In genomic region chr9:109010676-109011655, GRCh38 we compare ENCODE assay signal across 8 cellular contexts. TPM values are rescaled to one million over a fixed set of nuclear protein-coding genes. Genes with fewer than 3 reads are reported as not detected.
DNase-seq lines count a peak whose midpoint lies in the region; ATAC-seq and TF ChIP-seq lines count a peak whose summit lies in the region.

No MANE protein-coding gene starts in this region.

- H3K4me1 ChIP-seq in SK-N-SH (ENCODE audit: control insufficient read depth in 1 of 2, insufficient read depth in 2 of 2, low read depth in 1 of 2, low read length in 1 of 2) (peaks cover 13 to 22% of the 10 kb centered on the region in 2 experiments), adipocyte (ENCODE audit: control insufficient read depth, insufficient read depth, low read length) (peaks cover 39% of the 10 kb centered on the region)

- H4K20me1 ChIP-seq in SK-N-SH (ENCODE audit: insufficient read depth), result peaks cover 8% of the 10 kb centered on the region; the same call in 1 of the 2 replicates

- TF ChIP-seq EP300 in SK-N-SH (IDR thresholded peaks at IDR 0.05; ENCODE audit: borderline replicate concordance in 1 of 2, low read depth in 1 of 2, low read length in 1 of 2), result no peak

- H3K27me3 ChIP-seq in SK-N-SH (ENCODE audit: insufficient read depth) (no peaks in the 10 kb centered on the region), adipocyte (replicated peaks; ENCODE audit: control insufficient read depth, insufficient read depth, low read length) (no peaks in the 10 kb centered on the region)

- H3K4me2 ChIP-seq in SK-N-SH, result peak overlapping the region; percentile 97

- no peak for TF ChIP-seq RAD21 in SK-N-SH (IDR thresholded peaks at IDR 0.05; ENCODE audit: low read length)

- peaks cover 61% of the 10 kb centered on the region for H3K79me2 ChIP-seq in SK-N-SH (ENCODE audit: insufficient read depth)

- no peak overlapping the region for H2AFZ ChIP-seq in SK-N-SH (ENCODE audit: low read depth)

- CTCF ChIA-PET in SK-N-SH (lab: Yijun Ruan, JAX), result interaction anchor here (0.7 to 1.7 kb wide), 3 partner anchors 20 to 57 kb away, joined by 3 to 7 read pairs (median 3); no protein-coding TSS in a partner anchor

- POLR2A ChIA-PET in SK-N-SH (lab: Yijun Ruan, JAX), result no interaction called here

- no peaks in the 10 kb centered on the region for H3K9me2 ChIP-seq in SK-N-SH

- 0 out of 4 replicates have a peak overlapping the region, but pooled peaks of 1 of the 2 experiments have one; percentile 82 for H3K4me3 ChIP-seq in SK-N-SH (ENCODE audit: low read depth in 2 of 2, low read length in 1 of 2)
- peak overlapping the region; percentile 91 for H3K4me3 ChIP-seq in adipocyte (ENCODE audit: low read length)

- peak; percentile 33 for ATAC-seq in HG03060 (IDR thresholded peaks at IDR 0.05; ENCODE audit: low read depth, unreplicated experiment)

- H3K36me3 ChIP-seq in SK-N-SH (replicated peaks in 1 of 2; ENCODE audit: control insufficient read depth in 1 of 2, insufficient read depth in 2 of 2, low read length in 1 of 2) (peaks cover 4% of the 10 kb centered on the region in 2 experiments), adipocyte (ENCODE audit: control insufficient read depth, insufficient read depth, low read length, severe bottlenecking) (no peaks in the 10 kb centered on the region)

- peak; percentile 0 for DNase-seq in NCI-H146 (lab: John Stamatoyannopoulos, UW)
- no peak for DNase-seq in NCI-H146 treated with DMSO at 0.1 percent for 48 hours (lab: John Stamatoyannopoulos, UW; ENCODE audit: unreplicated experiment)
- no peak for DNase-seq in SK-N-SH
- DNase-seq in adipocyte (ENCODE audit: low read depth), result peak; percentile 83
- DNase-seq in kidney glomerular epithelial cell (lab: John Stamatoyannopoulos, UW), result peak; percentile 36
- peak; percentile 59 for DNase-seq in stimulated activated naive CD4-positive, alpha-beta T cell treated with Interleukin-2 at 50 U/mL for 16 hours (lab: John Stamatoyannopoulos, UW)
- DNase-seq in NCI-H1092 treated with DMSO at 0.1 percent for 48 hours (lab: John Stamatoyannopoulos, UW), result no peak

- no peak for TF ChIP-seq CTCF in SK-N-SH (IDR thresholded peaks at IDR 0.05)

- 44% methylated on average over 2 of the region's 2 CpGs for WGBS in SK-N-SH (ENCODE audit: low lambda C conversion rate)

- H3K9me3 ChIP-seq in SK-N-SH (no peaks in the 10 kb centered on the region), adipocyte (ENCODE audit: control insufficient read depth, low read length) (no peaks in the 10 kb centered on the region)

- peak overlapping the region in 1 of 2 experiments; percentile 91; a peak in 3 of 4 replicates for H3K27ac ChIP-seq in SK-N-SH (ENCODE audit: low read depth in 2 of 2, low read length in 1 of 2)

- H3K9ac ChIP-seq in SK-N-SH (peak overlapping the region; percentile 91; the same call in 1 of the 2 replicates), adipocyte (ENCODE audit: low read length) (peak overlapping the region; percentile 91)

- peaks cover 37% of the 10 kb centered on the region for H3F3A ChIP-seq in SK-N-SH (replicated peaks; ENCODE audit: insufficient read depth)

TF ChIP-seq in SK-N-SH, 30 proteins besides CTCF, POLR2A, EP300 and RAD21 (continues in another document):
- TF ChIP-seq ELF1 (IDR thresholded peaks at IDR 0.05) (no peak), SIN3A (IDR thresholded peaks at IDR 0.05; ENCODE audit: borderline replicate concordance, low read depth, low read length) (no peak), FOXM1 (IDR thresholded peaks at IDR 0.05; ENCODE audit: low read depth) (no peak), RCOR1 (IDR thresholded peaks at IDR 0.05; ENCODE audit: low read length) (no peak), POLR2AphosphoS5 (IDR thresholded peaks at IDR 0.05; ENCODE audit: low read depth, low read length) (no peak), USF2 (IDR thresholded peaks at IDR 0.05; ENCODE audit: borderline replicate concordance, low read depth, low read length) (no peak), PBX3 (IDR thresholded peaks at IDR 0.05) (0 out of 2 replicates have a peak, but pooled peaks have one; percentile 24), JUND (IDR thresholded peaks at IDR 0.05) (peak; percentile 70), REST (IDR thresholded peaks at IDR 0.05; ENCODE audit: low read depth, low read length) (no peak), EZH2phosphoT487 (IDR thresholded peaks at IDR 0.05; ENCODE audit: borderline replicate concordance, low read depth) (no peak), YY1 (IDR thresholded peaks at IDR 0.05; ENCODE audit: low read depth) (no peak), FOXJ3 (CRISPR knock-in tag; IDR thresholded peaks at IDR 0.05) (no peak), MAX (IDR thresholded peaks at IDR 0.05; ENCODE audit: low read depth) (0 out of 2 replicates have a peak, but pooled peaks have one; percentile 39), USF1 (IDR thresholded peaks at IDR 0.05; ENCODE audit: borderline replicate concordance, low read depth) (no peak), NFIC (IDR thresholded peaks at IDR 0.05; ENCODE audit: borderline replicate concordance) (no peak), NRF1 (IDR thresholded peaks at IDR 0.05; ENCODE audit: low read depth, low read length) (no peak), CHD2 (IDR thresholded peaks at IDR 0.05; ENCODE audit: low read length, partially characterized antibody) (no peak), TAF1 (IDR thresholded peaks at IDR 0.05; ENCODE audit: borderline replicate concordance, low read depth, low read length) (no peak), MEF2A (IDR thresholded peaks at IDR 0.05; ENCODE audit: borderline replicate concordance, low read depth) (no peak), SMC3 (IDR thresholded peaks at IDR 0.05; ENCODE audit: low read depth, low read length) (no peak), GATA2 (CRISPR knock-in tag; IDR thresholded peaks at IDR 0.05) (no peak)

RNA-seq across cellular contexts. Expression of gene CTNNAL1, which starts 2.3 kb away (rescaled TPM):
- polyA plus RNA-seq in SK-N-SH (2012; rRNA removed), result 32.8 and 45.0 TPM in 2 replicates
- polyA plus RNA-seq in SK-N-SH (2012; cell fraction: cytosol; rRNA removed), result 61.3 and 78.0 TPM in 2 replicates
- polyA plus RNA-seq in SK-N-SH (2012; cell fraction: nucleus; rRNA removed), result 18.5 and 32.1 TPM in 2 replicates

Comparison
In these comparisons a context has a peak if more than half of its experiments do, and no peak if none do; other contexts are left out.
1. DNase-seq: peak in NCI-H146 (single experiment), adipocyte (single experiment), kidney glomerular epithelial cell (single experiment) and stimulated activated naive CD4-positive, alpha-beta T cell treated with Interleukin-2 at 50 U/mL for 16 hours (single experiment); none in NCI-H146 treated with DMSO at 0.1 percent for 48 hours (single experiment), SK-N-SH (single experiment) and NCI-H1092 treated with DMSO at 0.1 percent for 48 hours (single experiment).